Comparison of ENCODE assay signal across 21 cellular contexts in the genomic region with DNA sequence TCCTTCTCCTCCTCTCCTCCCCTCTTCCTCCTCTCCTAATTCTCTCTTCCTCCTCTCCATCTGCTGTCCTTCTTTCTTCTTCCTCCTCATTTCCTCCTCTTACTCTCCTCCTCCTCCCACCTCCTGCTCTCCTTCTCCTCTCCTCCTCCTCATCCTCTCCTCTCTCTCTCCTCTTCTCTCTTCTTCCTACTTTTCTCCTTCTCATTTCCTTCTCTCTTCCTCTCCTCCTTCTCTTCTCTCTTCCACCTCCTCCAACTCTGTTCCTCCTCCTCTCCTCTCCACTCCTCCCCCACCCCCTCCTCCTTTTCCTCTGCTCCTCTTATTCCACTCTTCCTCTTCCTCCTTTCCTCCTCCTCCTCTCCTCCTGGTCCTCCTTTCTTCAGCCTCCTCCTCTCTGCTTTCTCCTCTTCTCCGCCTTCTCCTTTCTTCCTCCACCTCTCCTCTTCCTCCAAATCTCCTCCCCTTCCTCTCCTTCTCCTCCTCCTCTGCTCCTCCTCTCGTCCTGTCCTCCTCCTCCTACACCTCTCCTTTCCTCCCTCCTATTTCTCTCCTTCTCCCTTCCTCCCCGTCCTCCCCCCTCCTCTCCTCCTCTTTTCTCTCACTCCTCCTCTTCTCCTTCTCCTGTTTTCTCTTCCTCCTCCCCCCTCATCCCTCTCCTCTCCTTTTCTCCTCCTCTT. TPM values are rescaled to one million over a fixed set of nuclear protein-coding genes. Genes with fewer than 3 reads are reported as not detected.
"Had no signal": no experiment of that assay in that cellular context is flagged by ENCODE, and none has a peak within 500 bp of the region (broad histone marks: within the 10 kb centered on the region; RNA-seq: fewer than 3 reads in every experiment).

No MANE protein-coding gene starts in this region.

RNA-seq across cellular contexts. Expression of a gene that starts 14.7 kb away (rescaled TPM):
- total RNA-seq: naive thymus-derived CD4-positive, alpha-beta T cell; natural killer cell; occipital lobe; osteocyte; pancreas; posterior vena cava; pulmonary artery endothelial cell; right atrium auricular region; sciatic nerve; smooth muscle cell; spleen; subcutaneous adipose tissue; temporal lobe; thoracic aorta; thyroid gland; tibial nerve; upper lobe of left lung; ureter; vagina had no signal
- polyA plus RNA-seq: naive thymus-derived CD4-positive, alpha-beta T cell; neural cell; pancreas; smooth muscle cell; stomach had no signal

RNA-seq across cellular contexts. Expression of a gene that starts 52.2 kb away (rescaled TPM):
- total RNA-seq: naive thymus-derived CD4-positive, alpha-beta T cell; natural killer cell; occipital lobe; osteocyte; pancreas; posterior vena cava; pulmonary artery endothelial cell; right atrium auricular region; sciatic nerve; smooth muscle cell; spleen; stomach; subcutaneous adipose tissue; thoracic aorta; thyroid gland; tibial nerve; upper lobe of left lung; ureter; vagina had no signal
- polyA plus RNA-seq: naive thymus-derived CD4-positive, alpha-beta T cell; neural cell; pancreas; smooth muscle cell; stomach had no signal
